ENCODE assay signal across 8 cellular contexts in genomic region chr10:46030091-46030937, GRCh38. TPM values are rescaled to one million over a fixed set of nuclear protein-coding genes. Genes with fewer than 3 reads are reported as not detected.
DNase-seq lines count a peak whose midpoint lies in the region; ATAC-seq and TF ChIP-seq lines count a peak whose summit lies in the region.

NCOA4 (minus strand) TSS chr10:46030623; CDS start chr10:46016680, 13,943 bp downstream.

- H3K9ac ChIP-seq in BLaER1 treated with 17β-estradiol and CSF1 and Interleukin-3, amounts not matched to agents 10 nM and 100 nM: peak within 1 kb of the TSS; percentile 96 to 99 (median 98)

- H3K4me3 Mint-ChIP-seq in activated CD4-positive, alpha-beta T cell treated with anti-CD3 and anti-CD28 coated beads, Interleukin-2, amount 10 ng/mL, durations not matched to agents 7 days and 5 days: peak within 1 kb of the TSS; percentile 98

- peaks cover 16% of the 10 kb centered on the region for H3K36me3 Mint-ChIP-seq in activated CD4-positive, alpha-beta T cell treated with anti-CD3 and anti-CD28 coated beads, Interleukin-2, amount 10 ng/mL, durations not matched to agents 7 days and 5 days (ENCODE audit: low read depth)

- H3K4me2 ChIP-seq in BLaER1 treated with 17β-estradiol and CSF1 and Interleukin-3, amounts not matched to agents 10 nM and 100 nM: peak within 1 kb of the TSS; percentile 78 to 99 (median 92)

- H3K27ac Mint-ChIP-seq in activated CD4-positive, alpha-beta T cell treated with anti-CD3 and anti-CD28 coated beads, Interleukin-2, amount 10 ng/mL, durations not matched to agents 7 days and 5 days: peak within 1 kb of the TSS; percentile 99

- CTCF ChIA-PET in activated CD4-positive, alpha-beta T cell treated with anti-CD3 and anti-CD28 coated beads, Interleukin-2, amount 10 ng/mL, durations not matched to agents 7 days and 5 days (lab: Charles Lee): interaction anchor here (0.9 to 2.2 kb wide), 2 partner anchors 10 to 574 kb away, joined by 3 to 15 read pairs; no protein-coding TSS in a partner anchor

- peak; percentile 86 to 95 for DNase-seq in NCI-H526 (lab: John Stamatoyannopoulos, UW)
- DNase-seq in activated CD4-positive, alpha-beta T cell treated with anti-CD3 and anti-CD28 coated beads, Interleukin-2, amount 10 ng/mL, durations not matched to agents 7 days and 5 days: peak; percentile 98
- DNase-seq in dedifferentiated amniotic fluid mesenchymal stem cell (ENCODE audit: extremely low spot score): peak; percentile 99
- DNase-seq in left lung: peak; percentile 98
- DNase-seq in stimulated activated CD4-positive, alpha-beta T cell treated with anti-CD3 and anti-CD28 coated beads, Interleukin-2, amount 100 ng/mL, for 48 hours: peak; percentile 91 to 94

- peak within 1 kb of the TSS; percentile 77 to 96 (median 86) for H3K4me3 ChIP-seq in BLaER1 treated with 17β-estradiol and CSF1 and Interleukin-3, amounts not matched to agents 10 nM and 100 nM
- H3K4me3 ChIP-seq in left lung: peak within 1 kb of the TSS; percentile 71 to 90

- H3K9me3 ChIP-seq in BLaER1 treated with 17β-estradiol and CSF1 and Interleukin-3, amounts not matched to agents 10 nM and 100 nM (replicated peaks in 1 of 11): no peaks in the 10 kb centered on the region
- no peaks in the 10 kb centered on the region for H3K9me3 ChIP-seq in left lung

- H3K27me3 Mint-ChIP-seq in activated CD4-positive, alpha-beta T cell treated with anti-CD3 and anti-CD28 coated beads, Interleukin-2, amount 10 ng/mL, durations not matched to agents 7 days and 5 days: no peaks in the 10 kb centered on the region

- POLR2A ChIA-PET in activated CD4-positive, alpha-beta T cell treated with anti-CD3 and anti-CD28 coated beads, Interleukin-2, amount 10 ng/mL, durations not matched to agents 7 days and 5 days (lab: Charles Lee): no interaction called here

- H3K4me1 Mint-ChIP-seq in activated CD4-positive, alpha-beta T cell treated with anti-CD3 and anti-CD28 coated beads, Interleukin-2, amount 10 ng/mL, durations not matched to agents 7 days and 5 days: peaks cover 56% of the 10 kb centered on the region

- peaks cover 31 to 72% (median 58%) of the 10 kb centered on the region in 10 experiments for H3K4me1 ChIP-seq in BLaER1 treated with 17β-estradiol and CSF1 and Interleukin-3, amounts not matched to agents 10 nM and 100 nM
- H3K4me1 ChIP-seq in left lung: peaks cover 25 to 54% of the 10 kb centered on the region in 2 donors

- peaks cover 17 to 49% (median 36%) of the 10 kb centered on the region in 11 experiments; a peak in 21 of 22 replicates for H4K20me1 ChIP-seq in BLaER1 treated with 17β-estradiol and CSF1 and Interleukin-3, amounts not matched to agents 10 nM and 100 nM

- ATAC-seq in GM19324 (IDR thresholded peaks at IDR 0.05; ENCODE audit: low FRiP score, unreplicated experiment): peak; percentile 95
- ATAC-seq in HG03469 (IDR thresholded peaks at IDR 0.05; ENCODE audit: unreplicated experiment): peak; percentile 90
- ATAC-seq in left lung: peak; percentile 97

- no peaks in the 10 kb centered on the region for H3K9me3 Mint-ChIP-seq in activated CD4-positive, alpha-beta T cell treated with anti-CD3 and anti-CD28 coated beads, Interleukin-2, amount 10 ng/mL, durations not matched to agents 7 days and 5 days

- intact Hi-C loops in left lung (cut with DNase I): no loop called here

- no peaks in the 10 kb centered on the region for H3K27me3 ChIP-seq in BLaER1 treated with 17β-estradiol and CSF1 and Interleukin-3, amounts not matched to agents 10 nM and 100 nM
- no peaks in the 10 kb centered on the region for H3K27me3 ChIP-seq in left lung

- TF ChIP-seq CTCF in left lung (IDR thresholded peaks at IDR 0.05): peak; percentile 66 to 85

- H3K36me3 ChIP-seq in BLaER1 treated with 17β-estradiol and CSF1 and Interleukin-3, amounts not matched to agents 10 nM and 100 nM: peaks cover 2 to 31% (median 28%) of the 10 kb centered on the region in 11 experiments; a peak in 20 of 22 replicates
- no peaks in the 10 kb centered on the region for H3K36me3 ChIP-seq in left lung

- peak within 1 kb of the TSS; percentile 94 to 99 (median 97) for H3K27ac ChIP-seq in BLaER1 treated with 17β-estradiol and CSF1 and Interleukin-3, amounts not matched to agents 10 nM and 100 nM
- peak within 1 kb of the TSS; percentile 89 to 94 for H3K27ac ChIP-seq in left lung

RNA-seq across cellular contexts. Expression of gene NCOA4, which starts in this region (rescaled TPM):
- total RNA-seq in activated CD4-positive, alpha-beta T cell treated with anti-CD3 and anti-CD28 coated beads, Interleukin-2, amount 10 ng/mL, durations not matched to agents 7 days and 5 days: 100 to 1,000 TPM; 148 to 171 TPM
- total RNA-seq in left lung: 100 to 1,000 TPM; 174 to 196 TPM

Comparison
In these comparisons a context has a peak if more than half of its experiments do, and no peak if none do; other contexts are left out.
1. Peak in every context shown above with its lines: DNase-seq, ATAC-seq, H3K4me3 ChIP-seq and H3K27ac ChIP-seq.